ENCODE assay signal across 12 cellular contexts in genomic region chr20:59163641-59164530, GRCh38. TPM values are rescaled to one million over a fixed set of nuclear protein-coding genes. Genes with fewer than 3 reads are reported as not detected.
A peak's percentile ranks its signal among the peaks of the same experiment; 100 is the strongest.
DNase-seq lines count a peak whose midpoint lies in the region; ATAC-seq and TF ChIP-seq lines count a peak whose summit lies in the region.
"Had no signal": no experiment of that assay in that cellular context is flagged by ENCODE, and none has a peak within 500 bp of the region (broad histone marks: within the 10 kb centered on the region; RNA-seq: fewer than 3 reads in every experiment).

TSS of gene ZNF831 (plus strand) at chr20:59163821. CDS start at chr20:59191020, 27,199 bp downstream.

- no peaks in the 10 kb centered on the region for H3K79me2 ChIP-seq in PC-3 (ENCODE audit: low read length)

- TF ChIP-seq CTCF in GM12875 (IDR thresholded peaks at IDR 0.05; ENCODE audit: borderline replicate concordance, insufficient read depth, low read depth, low read length), result no peak
- TF ChIP-seq CTCF in PC-3 (conservative IDR thresholded peaks at IDR 0.05; ENCODE audit: low read depth, low read length), result no peak
- TF ChIP-seq CTCF in foreskin fibroblast (IDR thresholded peaks at IDR 0.05; ENCODE audit: low read depth, low read length), result no peak

- no TSS peak for BruUV-seq in PC-3 (replicated peaks; lab: Mats Ljungman, UMichigan)

- no peaks in the 10 kb centered on the region for H3K9me3 ChIP-seq in PC-3 (ENCODE audit: low read length)

- H3F3A ChIP-seq in PC-3 (ENCODE audit: low read length, unreplicated experiment), result no peaks in the 10 kb centered on the region

- no peak for DNase-seq in T-helper 2 cell treated with Interferon-gamma antibody and Interleukin-4, amounts not matched to agents 5 μg/mL and 100 μg/mL, for 36 hours (ENCODE audit: low spot score)
- peak in 5 of 10 donors; percentile 42 to 74 (median 67) for DNase-seq in naive thymus-derived CD8-positive, alpha-beta T cell
- no peak for DNase-seq in activated CD4-positive, CD25-positive, alpha-beta regulatory T cell treated with anti-CD3 and anti-CD28 coated beads, Interleukin-2, amount 50 U/mL, for 72 hours
- DNase-seq in PC-3, result no peak
- no peak for DNase-seq in foreskin fibroblast
- no peak for DNase-seq in mucosa of gallbladder (ENCODE audit: low spot score)
- DNase-seq: NCI-H1105 had no signal

- no peak within 1 kb of the TSS for H3K27ac ChIP-seq in PC-3 (ENCODE audit: low read length)
- H3K27ac ChIP-seq: SK-N-MC had no signal

- H3K4me1 ChIP-seq in PC-3 (ENCODE audit: insufficient read depth, low read length), result no peaks in the 10 kb centered on the region

- peaks cover 21% of the 10 kb centered on the region for H3K36me3 Mint-ChIP-seq in T-helper 2 cell treated with Interferon-gamma antibody and Interleukin-4, amounts not matched to agents 5 μg/mL and 100 μg/mL, for 36 hours (ENCODE audit: low read depth)
- H3K36me3 Mint-ChIP-seq in naive thymus-derived CD8-positive, alpha-beta T cell, result peaks cover 0 to 3% (median 2%) of the 10 kb centered on the region in 3 donors

- peak; percentile 41 for ATAC-seq in HG02798 (IDR thresholded peaks at IDR 0.05; ENCODE audit: poor library complexity, unreplicated experiment)
- peak; percentile 19 to 26 for ATAC-seq in naive thymus-derived CD8-positive, alpha-beta T cell
- ATAC-seq in PC-3, result no peak

- peaks cover 7% of the 10 kb centered on the region for H3K9me3 Mint-ChIP-seq in T-helper 2 cell treated with Interferon-gamma antibody and Interleukin-4, amounts not matched to agents 5 μg/mL and 100 μg/mL, for 36 hours
- no peaks in the 10 kb centered on the region for H3K9me3 Mint-ChIP-seq in naive thymus-derived CD8-positive, alpha-beta T cell

- H3K9ac ChIP-seq in PC-3 (ENCODE audit: low read length), result no peak within 1 kb of the TSS

- no peaks in the 10 kb centered on the region for H4K20me1 ChIP-seq in PC-3 (ENCODE audit: low read length)

- no peak within 1 kb of the TSS for H2AFZ ChIP-seq in PC-3 (ENCODE audit: low read length)

- CTCF ChIA-PET in PC-3 (lab: Charles Lee), result no interaction called here

- POLR2A ChIA-PET in naive thymus-derived CD8-positive, alpha-beta T cell (lab: Charles Lee), result interaction anchor here (0.6 to 5.1 kb wide), 13 partner anchors 11 to 856 kb away, joined by 3 to 66 read pairs (median 7); partner anchors contain the start of gene ATP5F1E
- POLR2A ChIA-PET in PC-3 (lab: Charles Lee; ENCODE audit: unreplicated experiment), result no interaction called here

- H3K36me3 ChIP-seq in PC-3 (ENCODE audit: low read depth, low read length), result no peaks in the 10 kb centered on the region

- H3K27ac Mint-ChIP-seq in T-helper 2 cell treated with Interferon-gamma antibody and Interleukin-4, amounts not matched to agents 5 μg/mL and 100 μg/mL, for 36 hours, result peak within 1 kb of the TSS; percentile 89
- peak within 1 kb of the TSS; percentile 97 to 100 (median 99) for H3K27ac Mint-ChIP-seq in naive thymus-derived CD8-positive, alpha-beta T cell

- H3K4me3 ChIP-seq in GM12875 (ENCODE audit: low read depth, low read length), result peak within 1 kb of the TSS; percentile 13
- H3K4me3 ChIP-seq in PC-3 (ENCODE audit: low read length), result no peak within 1 kb of the TSS
- H3K4me3 ChIP-seq in foreskin fibroblast (ENCODE audit: low read depth in 1 of 2, low read length in 2 of 2), result no peak within 1 kb of the TSS
- H3K4me3 ChIP-seq: SK-N-MC had no signal

- H3K9me2 ChIP-seq in PC-3 (replicated peaks; ENCODE audit: low read length), result no peaks in the 10 kb centered on the region

- H3K27me3 Mint-ChIP-seq in T-helper 2 cell treated with Interferon-gamma antibody and Interleukin-4, amounts not matched to agents 5 μg/mL and 100 μg/mL, for 36 hours (ENCODE audit: low read depth), result no peaks in the 10 kb centered on the region
- H3K27me3 Mint-ChIP-seq in naive thymus-derived CD8-positive, alpha-beta T cell, result no peaks in the 10 kb centered on the region

- H3K4me1 Mint-ChIP-seq in T-helper 2 cell treated with Interferon-gamma antibody and Interleukin-4, amounts not matched to agents 5 μg/mL and 100 μg/mL, for 36 hours (ENCODE audit: low read depth), result peaks cover 88% of the 10 kb centered on the region
- peaks cover 55 to 98% (median 93%) of the 10 kb centered on the region in 4 donors for H3K4me1 Mint-ChIP-seq in naive thymus-derived CD8-positive, alpha-beta T cell

- intact Hi-C loops in PC-3 (cut with micrococcal nuclease), result no loop called here

- no peak within 1 kb of the TSS for H3K4me2 ChIP-seq in PC-3 (ENCODE audit: low read length)

- H3K27me3 ChIP-seq in PC-3 (ENCODE audit: low read length), result peaks cover 86% of the 10 kb centered on the region

- peak within 1 kb of the TSS; percentile 88 for H3K4me3 Mint-ChIP-seq in T-helper 2 cell treated with Interferon-gamma antibody and Interleukin-4, amounts not matched to agents 5 μg/mL and 100 μg/mL, for 36 hours
- peak within 1 kb of the TSS; percentile 84 to 96 (median 90) for H3K4me3 Mint-ChIP-seq in naive thymus-derived CD8-positive, alpha-beta T cell

RNA-seq across cellular contexts. Expression of gene ZNF831, which starts in this region (rescaled TPM):
- total RNA-seq in naive thymus-derived CD8-positive, alpha-beta T cell, result 10 to 100 TPM; 28.0 to 29.9 TPM
- 1 to 10 TPM; 5.5 to 6.2 (median 5.9) TPM for polyA plus RNA-seq in naive thymus-derived CD8-positive, alpha-beta T cell
- total RNA-seq in PC-3 (2014; rRNA removed) (not detected in 2 replicates), mucosa of gallbladder (1.4 TPM)
- total RNA-seq: fibroblast of lung, myocyte had no signal
- polyA plus RNA-seq: fibroblast of lung had no signal

Comparison
In these comparisons a context has a peak if more than half of its experiments do, and no peak if none do; other contexts are left out.
1. RNA of gene ZNF831 (total RNA-seq): 28.0 to 29.9 TPM in naive thymus-derived CD8-positive, alpha-beta T cell; 1.4 TPM in mucosa of gallbladder (single experiment) and not detected in PC-3; every median in the first group is over 10 times any median in the second.